Comparison of ENCODE assay signal across 27 cellular contexts in the genomic region with DNA sequence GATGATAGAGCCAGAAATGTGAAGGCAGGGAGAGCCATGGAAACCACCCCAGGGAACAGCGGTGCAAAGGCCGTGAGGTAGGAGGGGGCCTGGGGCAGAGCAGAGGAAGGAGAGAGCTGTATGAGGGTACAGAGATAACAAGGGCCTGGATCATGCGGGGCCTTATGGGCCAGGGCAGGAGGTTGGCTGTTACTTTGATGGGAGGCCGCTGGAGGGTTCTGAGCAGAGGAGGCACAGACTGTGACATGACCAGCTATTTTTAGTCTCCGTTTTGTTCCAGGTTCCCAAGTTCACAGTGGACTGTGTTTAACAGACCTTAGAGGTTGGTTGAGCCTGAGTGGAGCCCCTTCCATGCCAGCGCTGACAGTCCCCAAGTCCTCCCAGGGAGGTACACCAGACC.
A peak's percentile ranks its signal among the peaks of the same experiment; 100 is the strongest.
DNase-seq lines count a peak whose midpoint lies in the region; ATAC-seq and TF ChIP-seq lines count a peak whose summit lies in the region.
"Had no signal": no experiment of that assay in that cellular context is flagged by ENCODE, and none has a peak within 500 bp of the region (broad histone marks: within the 10 kb centered on the region; RNA-seq: fewer than 3 reads in every experiment).

No MANE protein-coding gene starts in this region.

- CTCF ChIA-PET in activated CD8-positive, alpha-beta T cell treated with anti-CD3 and anti-CD28 coated beads for 36 hours (lab: Charles Lee) = interaction anchor here (2.1 to 5.4 kb wide), 4 partner anchors 9 to 220 kb away, joined by 8 to 37 read pairs (median 18); no protein-coding TSS in a partner anchor

- peak overlapping the region in 7 of 11 experiments; percentile 11 to 60 (median 54); a peak in 6 of 22 replicates for H3K9ac ChIP-seq in BLaER1 treated with 17β-estradiol and CSF1 and Interleukin-3, amounts not matched to agents 10 nM and 100 nM

- H3K27ac ChIP-seq in BLaER1 treated with 17β-estradiol and CSF1 and Interleukin-3, amounts not matched to agents 10 nM and 100 nM = peak overlapping the region; percentile 60 to 79 (median 71); a peak in 19 of 22 replicates
- H3K27ac ChIP-seq in coronary artery (peak overlapping the region; percentile 88 to 91), right cardiac atrium (ENCODE audit: low read length) (peak overlapping the region; percentile 97)
- H3K27ac ChIP-seq: A549, gastroesophageal sphincter, SJSA1 had no signal

- peak overlapping the region; percentile 73 to 93 (median 85) for H3K4me2 ChIP-seq in BLaER1 treated with 17β-estradiol and CSF1 and Interleukin-3, amounts not matched to agents 10 nM and 100 nM
- H3K4me2 ChIP-seq: A549 had no signal

- no peaks in the 10 kb centered on the region for H3K27me3 ChIP-seq in BLaER1 treated with 17β-estradiol and CSF1 and Interleukin-3, amounts not matched to agents 10 nM and 100 nM
- no peaks in the 10 kb centered on the region for H3K27me3 ChIP-seq in right cardiac atrium (ENCODE audit: control insufficient read depth, insufficient read depth)
- H3K27me3 ChIP-seq: esophagus squamous epithelium, gastroesophageal sphincter, SJSA1 had no signal

- H3K9me3 ChIP-seq in BLaER1 treated with 17β-estradiol and CSF1 and Interleukin-3, amounts not matched to agents 10 nM and 100 nM (replicated peaks in 1 of 11) = no peaks in the 10 kb centered on the region
- H3K9me3 ChIP-seq in right cardiac atrium (ENCODE audit: control insufficient read depth, low read length) = no peaks in the 10 kb centered on the region
- H3K9me3 ChIP-seq: A549, esophagus squamous epithelium, gastroesophageal sphincter, SJSA1 had no signal

- H3K27me3 Mint-ChIP-seq in activated CD8-positive, alpha-beta T cell treated with anti-CD3 and anti-CD28 coated beads for 36 hours = no peaks in the 10 kb centered on the region
- H3K27me3 Mint-ChIP-seq: B cell, brain, type B pancreatic cell had no signal

- peaks cover 0 to 55% (median 31%) of the 10 kb centered on the region in 11 experiments; a peak in 15 of 22 replicates for H3K36me3 ChIP-seq in BLaER1 treated with 17β-estradiol and CSF1 and Interleukin-3, amounts not matched to agents 10 nM and 100 nM

- H3K4me1 Mint-ChIP-seq in activated CD8-positive, alpha-beta T cell treated with anti-CD3 and anti-CD28 coated beads for 36 hours (ENCODE audit: low read depth) = peaks cover 4% of the 10 kb centered on the region

- WGBS in right cardiac atrium = 66% methylated on average over 6 of the region's 6 CpGs

- no peak for TF ChIP-seq CTCF in coronary artery (IDR thresholded peaks at IDR 0.05)
- no peak for TF ChIP-seq CTCF in activated CD8-positive, alpha-beta T cell treated with anti-CD3 and anti-CD28 coated beads for 36 hours (IDR thresholded peaks at IDR 0.05)

- H3K27ac Mint-ChIP-seq in activated CD8-positive, alpha-beta T cell treated with anti-CD3 and anti-CD28 coated beads for 36 hours = no peak overlapping the region
- H3K27ac Mint-ChIP-seq: activated CD8-positive, alpha-beta T cell treated with anti-CD3 and anti-CD28 coated beads, Interleukin-2, amount 10 ng/mL, durations not matched to agents 7 days and 5 days; B cell; type B pancreatic cell had no signal

- peaks cover 66 to 93% (median 73%) of the 10 kb centered on the region in 10 experiments for H3K4me1 ChIP-seq in BLaER1 treated with 17β-estradiol and CSF1 and Interleukin-3, amounts not matched to agents 10 nM and 100 nM
- H3K4me1 ChIP-seq in right cardiac atrium (ENCODE audit: control insufficient read depth, insufficient read depth, low read length) = peaks cover 13% of the 10 kb centered on the region
- H3K4me1 ChIP-seq: A549, esophagus squamous epithelium, gastroesophageal sphincter, SJSA1 had no signal

- H3K4me3 Mint-ChIP-seq in activated CD8-positive, alpha-beta T cell treated with anti-CD3 and anti-CD28 coated beads for 36 hours = no peak overlapping the region
- H3K4me3 Mint-ChIP-seq: activated CD8-positive, alpha-beta T cell treated with anti-CD3 and anti-CD28 coated beads, Interleukin-2, amount 10 ng/mL, durations not matched to agents 7 days and 5 days; B cell; brain; type B pancreatic cell had no signal

- POLR2A ChIA-PET in activated CD8-positive, alpha-beta T cell treated with anti-CD3 and anti-CD28 coated beads for 36 hours (lab: Charles Lee) = no interaction called here

- DNase-seq in coronary artery (ENCODE audit: low spot score) = peak; percentile 74
- DNase-seq in right cardiac atrium = peak; percentile 48 to 80 (median 79)
- no peak for DNase-seq in sciatic nerve (ENCODE audit: low spot score)
- DNase-seq in activated CD8-positive, alpha-beta T cell treated with anti-CD3 and anti-CD28 coated beads for 36 hours = no peak
- DNase-seq in NCI-H1092 (lab: John Stamatoyannopoulos, UW) = no peak
- DNase-seq: activated CD8-positive, alpha-beta T cell treated with anti-CD3 and anti-CD28 coated beads, Interleukin-2, amount 10 ng/mL, durations not matched to agents 7 days and 5 days; activated gamma-delta T cell treated with Interleukin-2 at 50 U/mL for 16 hours; activated T-cell treated with anti-CD3 and anti-CD28 coated beads, Interleukin-2, amount 50 U/mL, for 1 hour; Calu3; DND-41; esophagus squamous epithelium; NCI-H1048; NCI-H187; NCI-H2171 treated with DMSO at 0.1 percent for 48 hours; NCI-H524 treated with DMSO at 0.1 percent for 48 hours; stimulated activated CD4-positive, alpha-beta T cell treated with anti-CD3 and anti-CD28 coated beads, Interleukin-12 subunit alpha, Interleukin-12 subunit beta, amount 100 ng/mL, for 4 hours had no signal

- no peaks in the 10 kb centered on the region for H3K36me3 Mint-ChIP-seq in activated CD8-positive, alpha-beta T cell treated with anti-CD3 and anti-CD28 coated beads for 36 hours (ENCODE audit: low read depth)

- intact Hi-C loops in right cardiac atrium (cut with DNase I) (no loop called here), sciatic nerve (cut with DNase I) (no loop called here)
- intact Hi-C loops in activated CD8-positive, alpha-beta T cell treated with anti-CD3 and anti-CD28 coated beads for 36 hours (cut with micrococcal nuclease) = no loop called here

- no peaks in the 10 kb centered on the region for H3K9me3 Mint-ChIP-seq in activated CD8-positive, alpha-beta T cell treated with anti-CD3 and anti-CD28 coated beads for 36 hours
- H3K9me3 Mint-ChIP-seq: type B pancreatic cell had no signal

- peak; percentile 84 to 86 for ATAC-seq in right cardiac atrium
- ATAC-seq in sciatic nerve = peak; percentile 7
- ATAC-seq in SK-N-SH treated with all-trans-retinoic acid at 6 μM for 48 hours = no peak
- ATAC-seq in activated CD8-positive, alpha-beta T cell treated with anti-CD3 and anti-CD28 coated beads for 36 hours = no peak
- no peak for ATAC-seq in GM18870 (IDR thresholded peaks at IDR 0.05; ENCODE audit: unreplicated experiment)
- ATAC-seq: A549; activated CD4-positive, CD25-positive, alpha-beta regulatory T cell treated with anti-CD3 and anti-CD28 coated beads, Interleukin-2, amount 50 U/mL, for 24 hours; activated CD8-positive, alpha-beta T cell treated with anti-CD3 and anti-CD28 coated beads, Interleukin-2, amount 10 ng/mL, durations not matched to agents 7 days and 5 days; gastroesophageal sphincter; HCT116 had no signal

- peaks cover 0 to 6% (median 0%) of the 10 kb centered on the region in 11 experiments; a peak in 2 of 22 replicates for H4K20me1 ChIP-seq in BLaER1 treated with 17β-estradiol and CSF1 and Interleukin-3, amounts not matched to agents 10 nM and 100 nM

- H3K4me3 ChIP-seq in BLaER1 treated with 17β-estradiol and CSF1 and Interleukin-3, amounts not matched to agents 10 nM and 100 nM = no peak overlapping the region; a peak in 2 of 20 replicates
- H3K4me3 ChIP-seq in coronary artery (peak overlapping the region; percentile 25), right cardiac atrium (ENCODE audit: low read length) (no peak overlapping the region)
- H3K4me3 ChIP-seq: A549, esophagus squamous epithelium, gastroesophageal sphincter, SJSA1 had no signal

TF ChIP-seq in SK-N-SH treated with all-trans-retinoic acid at 6 μM for 48 hours, 23 proteins besides CTCF, POLR2A, EP300 and RAD21 (continues in another document):
- TF ChIP-seq, protein P1, sequence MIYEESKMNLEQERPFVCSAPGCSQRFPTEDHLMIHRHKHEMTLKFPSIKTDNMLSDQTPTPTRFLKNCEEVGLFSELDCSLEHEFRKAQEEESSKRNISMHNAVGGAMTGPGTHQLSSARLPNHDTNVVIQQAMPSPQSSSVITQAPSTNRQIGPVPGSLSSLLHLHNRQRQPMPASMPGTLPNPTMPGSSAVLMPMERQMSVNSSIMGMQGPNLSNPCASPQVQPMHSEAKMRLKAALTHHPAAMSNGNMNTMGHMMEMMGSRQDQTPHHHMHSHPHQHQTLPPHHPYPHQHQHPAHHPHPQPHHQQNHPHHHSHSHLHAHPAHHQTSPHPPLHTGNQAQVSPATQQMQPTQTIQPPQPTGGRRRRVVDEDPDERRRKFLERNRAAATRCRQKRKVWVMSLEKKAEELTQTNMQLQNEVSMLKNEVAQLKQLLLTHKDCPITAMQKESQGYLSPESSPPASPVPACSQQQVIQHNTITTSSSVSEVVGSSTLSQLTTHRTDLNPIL (CRISPR knock-in tag; IDR thresholded peaks at IDR 0.05; ENCODE audit: low read depth) = no peak
- TF ChIP-seq, protein P2, sequence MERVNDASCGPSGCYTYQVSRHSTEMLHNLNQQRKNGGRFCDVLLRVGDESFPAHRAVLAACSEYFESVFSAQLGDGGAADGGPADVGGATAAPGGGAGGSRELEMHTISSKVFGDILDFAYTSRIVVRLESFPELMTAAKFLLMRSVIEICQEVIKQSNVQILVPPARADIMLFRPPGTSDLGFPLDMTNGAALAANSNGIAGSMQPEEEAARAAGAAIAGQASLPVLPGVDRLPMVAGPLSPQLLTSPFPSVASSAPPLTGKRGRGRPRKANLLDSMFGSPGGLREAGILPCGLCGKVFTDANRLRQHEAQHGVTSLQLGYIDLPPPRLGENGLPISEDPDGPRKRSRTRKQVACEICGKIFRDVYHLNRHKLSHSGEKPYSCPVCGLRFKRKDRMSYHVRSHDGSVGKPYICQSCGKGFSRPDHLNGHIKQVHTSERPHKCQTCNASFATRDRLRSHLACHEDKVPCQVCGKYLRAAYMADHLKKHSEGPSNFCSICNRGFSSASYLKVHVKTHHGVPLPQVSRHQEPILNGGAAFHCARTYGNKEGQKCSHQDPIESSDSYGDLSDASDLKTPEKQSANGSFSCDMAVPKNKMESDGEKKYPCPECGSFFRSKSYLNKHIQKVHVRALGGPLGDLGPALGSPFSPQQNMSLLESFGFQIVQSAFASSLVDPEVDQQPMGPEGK (CRISPR knock-in tag; IDR thresholded peaks at IDR 0.05; ENCODE audit: borderline replicate concordance) = no peak
- no peak for TF ChIP-seq GLIS3 (CRISPR knock-in tag; IDR thresholded peaks at IDR 0.05)
- TF ChIP-seq RARB (CRISPR knock-in tag; IDR thresholded peaks at IDR 0.05) = no peak
- no peak for TF ChIP-seq ZNF565 (CRISPR knock-in tag; conservative IDR thresholded peaks at IDR 0.05; ENCODE audit: low read depth)
- TF ChIP-seq SNAI2 (CRISPR knock-in tag; IDR thresholded peaks at IDR 0.05) = no peak
- no peak for TF ChIP-seq ARNTL (CRISPR knock-in tag; IDR thresholded peaks at IDR 0.05; ENCODE audit: borderline replicate concordance, low read depth)
- no peak for TF ChIP-seq ISL1 (CRISPR knock-in tag; IDR thresholded peaks at IDR 0.05)
- no peak for TF ChIP-seq PPARA (CRISPR knock-in tag; IDR thresholded peaks at IDR 0.05; ENCODE audit: borderline replicate concordance)
- TF ChIP-seq ZNF8 (CRISPR knock-in tag; IDR thresholded peaks at IDR 0.05) = no peak

Comparison
In these comparisons a context has a peak if more than half of its experiments do, and no peak if none do; other contexts are left out.
1. DNase-seq: peak in coronary artery (single experiment) and right cardiac atrium (3 of 3); none in sciatic nerve (single experiment), activated CD8-positive, alpha-beta T cell treated with anti-CD3 and anti-CD28 coated beads for 36 hours (single experiment) and NCI-H1092 (single experiment).
2. ATAC-seq: peak in right cardiac atrium (2 of 2) and sciatic nerve (single experiment); none in SK-N-SH treated with all-trans-retinoic acid at 6 μM for 48 hours (single experiment), activated CD8-positive, alpha-beta T cell treated with anti-CD3 and anti-CD28 coated beads for 36 hours (single experiment) and GM18870 (single experiment).
3. Peak in every context shown above with its lines, with median percentiles within 50 percentile points of each other: H3K27ac ChIP-seq.